In genomic region chr15:83010709-83011270, GRCh38 we compare ENCODE assay signal across 8 cellular contexts. TPM values are rescaled to one million over a fixed set of nuclear protein-coding genes. Genes with fewer than 3 reads are reported as not detected.
DNase-seq lines count a peak whose midpoint lies in the region; ATAC-seq, FAIRE-seq and TF ChIP-seq lines count a peak whose summit lies in the region.

No MANE protein-coding gene starts in this region.

- H3K9me3 ChIP-seq in BLaER1 (peaks cover 10% of the 10 kb centered on the region; the same call in 1 of the 2 replicates), endodermal cell (ENCODE audit: control insufficient read depth, low read length) (no peaks in the 10 kb centered on the region)

- H3K36me3 Mint-ChIP-seq in endodermal cell (ENCODE audit: low read depth), result peaks cover 38% of the 10 kb centered on the region

- TF ChIP-seq CTCF in endodermal cell (conservative IDR thresholded peaks at IDR 0.05), result peak; percentile 87

- H4K5ac ChIP-seq in mesendoderm (ENCODE audit: low read length), result no peak overlapping the region

- ATAC-seq in HG03439 (IDR thresholded peaks at IDR 0.05; ENCODE audit: unreplicated experiment), result peak; percentile 68

- peak overlapping the region; percentile 86 for H3K27ac ChIP-seq in BLaER1
- H3K27ac ChIP-seq in endodermal cell (ENCODE audit: low read depth, low read length), result peak overlapping the region; percentile 67
- H3K27ac ChIP-seq in mesendoderm (ENCODE audit: low read depth, low read length), result peak overlapping the region; percentile 38

- peak overlapping the region; percentile 91 for H3K56ac ChIP-seq in mesendoderm (ENCODE audit: low read length)

- peak; percentile 83 for FAIRE-seq in GM19239 (lab: Jason Lieb, UNC)

- H2AK5ac ChIP-seq in mesendoderm (ENCODE audit: low read length), result no peak overlapping the region

- H3K36me3 ChIP-seq in BLaER1, result peaks cover 62% of the 10 kb centered on the region
- peaks cover 38% of the 10 kb centered on the region for H3K36me3 ChIP-seq in endodermal cell (ENCODE audit: control insufficient read depth, insufficient read depth, low read length)
- no peaks in the 10 kb centered on the region for H3K36me3 ChIP-seq in mesendoderm (ENCODE audit: control insufficient read depth, insufficient read depth, low read length)

- no peak overlapping the region for H2BK120ac ChIP-seq in mesendoderm (ENCODE audit: low read depth, low read length)

- H3K27me3 Mint-ChIP-seq in endodermal cell (ENCODE audit: insufficient read depth), result peaks cover 2% of the 10 kb centered on the region

- H3K4ac ChIP-seq in mesendoderm (ENCODE audit: low read depth, low read length), result peak overlapping the region; percentile 22

- no peak overlapping the region for H3K23ac ChIP-seq in mesendoderm (ENCODE audit: low read length)

- H3K27me3 ChIP-seq in BLaER1 (no peaks in the 10 kb centered on the region), endodermal cell (ENCODE audit: control insufficient read depth, insufficient read depth, low read length, poor library complexity, severe bottlenecking) (no peaks in the 10 kb centered on the region), mesendoderm (ENCODE audit: insufficient read depth, low read length, poor library complexity) (no peaks in the 10 kb centered on the region)

- peak overlapping the region; percentile 88 for H3K9ac ChIP-seq in BLaER1
- H3K9ac ChIP-seq in endodermal cell (ENCODE audit: extremely low read depth, low read length, poor library complexity, severe bottlenecking), result peak overlapping the region; percentile 77
- H3K9ac ChIP-seq in mesendoderm (ENCODE audit: low read length), result peak overlapping the region; percentile 89

- 18% methylated on average over 14 to 15 of the region's 15 CpGs for WGBS in endodermal cell (ENCODE audit: insufficient coverage in 1 of 2, insufficient read length in 1 of 2), 2 experiments
- WGBS in mesendoderm (ENCODE audit: extremely low coverage, insufficient coverage, low lambda C conversion rate), result no CpG with 5 or more reads among the region's 15 CpGs

- H3K4me1 Mint-ChIP-seq in endodermal cell, result peaks cover 9% of the 10 kb centered on the region

- peak overlapping the region; percentile 8 for H4K8ac ChIP-seq in mesendoderm (ENCODE audit: low read depth, low read length)

- peak overlapping the region; percentile 95 for H3K27ac Mint-ChIP-seq in endodermal cell

- H3K4me1 ChIP-seq in BLaER1 (peaks cover 48% of the 10 kb centered on the region), endodermal cell (ENCODE audit: control insufficient read depth, insufficient read depth, low read length) (peaks cover 6% of the 10 kb centered on the region), mesendoderm (ENCODE audit: control insufficient read depth, low read depth, low read length) (peaks cover 3% of the 10 kb centered on the region)

- H3K4me3 Mint-ChIP-seq in endodermal cell, result peak overlapping the region; percentile 97

- DNase-seq in GM19239 (ENCODE audit: insufficient read length, low spot score), result peak; percentile 78
- DNase-seq in NCI-H748 treated with DMSO at 0.1 percent for 48 hours (lab: John Stamatoyannopoulos, UW), result peak; percentile 29
- DNase-seq in activated CD8-positive, alpha-beta memory T cell treated with anti-CD3 and anti-CD28 coated beads for 24 hours, result peak; percentile 90
- DNase-seq in endodermal cell, result peak; percentile 91
- peak; percentile 87 for DNase-seq in mesendoderm
- DNase-seq in stimulated activated CD8-positive, alpha-beta memory T cell treated with anti-CD3 and anti-CD28 coated beads, Interleukin-15, amount 100 ng/mL, for 1 hour (ENCODE audit: low read depth), result peak; percentile 57

- H3K4me3 ChIP-seq in BLaER1 (peak overlapping the region; percentile 93), endodermal cell (ENCODE audit: low read length) (peak overlapping the region; percentile 98), mesendoderm (ENCODE audit: low read length) (peak overlapping the region; percentile 90)

- H2BK5ac ChIP-seq in mesendoderm (ENCODE audit: low read length), result no peak overlapping the region

- H4K20me1 ChIP-seq in BLaER1, result 0 out of 2 replicates have a peak, but pooled peaks cover 12% of the 10 kb centered on the region

- H3K79me2 ChIP-seq in mesendoderm (ENCODE audit: control insufficient read depth, insufficient read depth, low read length), result peaks cover 2% of the 10 kb centered on the region

- peaks cover 5% of the 10 kb centered on the region for H3K79me1 ChIP-seq in mesendoderm (ENCODE audit: low read length)

- H3K9me3 Mint-ChIP-seq in endodermal cell, result peaks cover 19% of the 10 kb centered on the region

- H3K4me2 ChIP-seq in BLaER1, result peak overlapping the region; percentile 91
- H3K4me2 ChIP-seq in mesendoderm (ENCODE audit: low read length), result peak overlapping the region; percentile 51

- no peak overlapping the region for H3K18ac ChIP-seq in mesendoderm (ENCODE audit: low read length)

- H2BK15ac ChIP-seq in mesendoderm (replicated peaks; ENCODE audit: low read depth), result no peak overlapping the region

RNA-seq across cellular contexts. Expression of gene C15orf40, which starts 0.6 kb away (rescaled TPM):
- total RNA-seq in endodermal cell, result 10 to 100 TPM; 15.5 to 17.7 TPM
- 16.0 TPM for polyA plus RNA-seq in endodermal cell (2013, experiment 1 of 2)
- 19.5 TPM for polyA plus RNA-seq in endodermal cell (2013, experiment 2 of 2)
- polyA plus RNA-seq in mesendoderm (2013, experiment 1 of 2), result 8.8 TPM
- polyA plus RNA-seq in mesendoderm (2013, experiment 2 of 2), result 9.7 TPM

RNA-seq across cellular contexts. Expression of gene RAMAC, which starts 24.8 kb away (rescaled TPM):
- total RNA-seq in endodermal cell, result 10 to 100 TPM; 37.3 to 40.8 TPM
- 35.0 TPM for polyA plus RNA-seq in endodermal cell (2013, experiment 1 of 2)
- 36.3 TPM for polyA plus RNA-seq in endodermal cell (2013, experiment 2 of 2)
- 36.6 TPM for polyA plus RNA-seq in mesendoderm (2013, experiment 1 of 2)
- polyA plus RNA-seq in mesendoderm (2013, experiment 2 of 2), result 38.9 TPM

RNA-seq across cellular contexts. Expression of gene BTBD1, which starts 56.3 kb away (rescaled TPM):
- 10 to 100 TPM; 35.9 to 37.0 TPM for total RNA-seq in endodermal cell
- polyA plus RNA-seq in endodermal cell (2013, experiment 1 of 2), result 37.5 TPM
- polyA plus RNA-seq in endodermal cell (2013, experiment 2 of 2), result 38.6 TPM
- 25.5 TPM for polyA plus RNA-seq in mesendoderm (2013, experiment 1 of 2)
- 24.7 TPM for polyA plus RNA-seq in mesendoderm (2013, experiment 2 of 2)

RNA-seq across cellular contexts. Expression of gene HOMER2, which starts 58.3 kb away (rescaled TPM):
- total RNA-seq in endodermal cell, result 10 to 100 TPM; 31.8 to 32.7 TPM
- polyA plus RNA-seq in endodermal cell (2013, experiment 1 of 2), result 14.5 TPM
- polyA plus RNA-seq in endodermal cell (2013, experiment 2 of 2), result 13.2 TPM
- polyA plus RNA-seq in mesendoderm (2013, experiment 1 of 2), result 9.4 TPM
- 10.7 TPM for polyA plus RNA-seq in mesendoderm (2013, experiment 2 of 2)

Comparison
In these comparisons a context has a peak if more than half of its experiments do, and no peak if none do; other contexts are left out.
1. Peak in every context shown above with its lines: DNase-seq, ATAC-seq, H3K4me3 ChIP-seq and H3K27ac ChIP-seq.
2. DNase-seq: peak in every context shown above with its lines; median percentile 91 in endodermal cell; 90 in activated CD8-positive, alpha-beta memory T cell treated with anti-CD3 and anti-CD28 coated beads for 24 hours; 87 in mesendoderm; 78 in GM19239; 57 in stimulated activated CD8-positive, alpha-beta memory T cell treated with anti-CD3 and anti-CD28 coated beads, Interleukin-15, amount 100 ng/mL, for 1 hour; 29 in NCI-H748 treated with DMSO at 0.1 percent for 48 hours.